8 cellular contexts compared by ENCODE assay signal in genomic region chr11:69048718-69049489, GRCh38. TPM values are rescaled to one million over a fixed set of nuclear protein-coding genes. Genes with fewer than 3 reads are reported as not detected.
DNase-seq lines count a peak whose midpoint lies in the region; ATAC-seq and TF ChIP-seq lines count a peak whose summit lies in the region.

TSS of gene TPCN2 (plus strand) at chr11:69048932. CDS start at chr11:69048998, 66 bp downstream.

- H3K4me3 ChIP-seq in left ventricle myocardium inferior: peak within 1 kb of the TSS; percentile 82
- peak within 1 kb of the TSS; percentile 98 for H3K4me3 ChIP-seq in upper lobe of right lung

- TF ChIP-seq CTCF in GM13977 (IDR thresholded peaks at IDR 0.05; ENCODE audit: extremely low read depth, insufficient read depth, missing control alignments) (no peak), left ventricle myocardium inferior (IDR thresholded peaks at IDR 0.05; ENCODE audit: borderline replicate concordance) (no peak), progenitor cell of endocrine pancreas (IDR thresholded peaks at IDR 0.05; ENCODE audit: unreplicated experiment) (no peak), upper lobe of right lung (IDR thresholded peaks at IDR 0.05) (no peak)

- H3K4me1 ChIP-seq in left ventricle myocardium inferior (peaks cover 58% of the 10 kb centered on the region), upper lobe of right lung (peaks cover 21% of the 10 kb centered on the region)

- H3K4me1 Mint-ChIP-seq in progenitor cell of endocrine pancreas (ENCODE audit: low read depth): peaks cover 5% of the 10 kb centered on the region

- DNase-seq in GM13977 (ENCODE audit: low spot score) (peak; percentile 99), NCI-H1694 (lab: John Stamatoyannopoulos, UW) (peak; percentile 78), amniotic epithelial cell (ENCODE audit: low read depth) (peak; percentile 91), left ventricle myocardium inferior (peak; percentile 92), progenitor cell of endocrine pancreas (ENCODE audit: low spot score, unreplicated experiment) (peak; percentile 94), upper lobe of right lung (peak; percentile 96)

- in situ Hi-C loops in GM13977 (cut with MboI; ENCODE audit: low pct_unique_long_range_greater_than_20kb, low sequenced_read_pairs, unreplicated experiment): no loop called here

- intact Hi-C loops in T-helper 1 cell treated with Interleukin-12 subunit alpha and Interleukin-12 subunit beta and Interleukin-4 antibody, amounts not matched to agents 30 ng/mL and 1 ng/mL, for 36 hours (cut with micrococcal nuclease): loop anchor here (1.0 to 10.0 kb wide), 11 partner anchors 74 to 1221 kb away; partner anchors contain the start of genes FADD, IGHMBP2, KMT5B and LTO1
- intact Hi-C loops in left ventricle myocardium inferior (cut with micrococcal nuclease): no loop called here
- intact Hi-C loops in upper lobe of right lung (cut with DNase I): no loop called here

- no peaks in the 10 kb centered on the region for H3K9me3 ChIP-seq in left ventricle myocardium inferior (replicated peaks)
- H3K9me3 ChIP-seq in upper lobe of right lung: no peaks in the 10 kb centered on the region

- H3K27me3 Mint-ChIP-seq in progenitor cell of endocrine pancreas: peaks cover 10% of the 10 kb centered on the region

- H3K36me3 Mint-ChIP-seq in progenitor cell of endocrine pancreas (ENCODE audit: insufficient read depth): no peaks in the 10 kb centered on the region

- peak within 1 kb of the TSS; percentile 74 for H3K4me3 Mint-ChIP-seq in progenitor cell of endocrine pancreas (ENCODE audit: low read depth)

- H3K27me3 ChIP-seq in left ventricle myocardium inferior (ENCODE audit: low read depth): no peaks in the 10 kb centered on the region
- H3K27me3 ChIP-seq in upper lobe of right lung: no peaks in the 10 kb centered on the region

- peaks cover 2% of the 10 kb centered on the region for H3K36me3 ChIP-seq in left ventricle myocardium inferior
- no peaks in the 10 kb centered on the region for H3K36me3 ChIP-seq in upper lobe of right lung

- H3K27ac Mint-ChIP-seq in progenitor cell of endocrine pancreas: no peak within 1 kb of the TSS

- H3K27ac ChIP-seq in left ventricle myocardium inferior (replicated peaks) (peak within 1 kb of the TSS; percentile 90), upper lobe of right lung (peak within 1 kb of the TSS; percentile 85)

- ATAC-seq in HG02870 (IDR thresholded peaks at IDR 0.05; ENCODE audit: unreplicated experiment) (peak; percentile 84), upper lobe of right lung (peak; percentile 96)

- H3K9me3 Mint-ChIP-seq in progenitor cell of endocrine pancreas (ENCODE audit: low read depth): no peaks in the 10 kb centered on the region

RNA-seq across cellular contexts. Expression of gene TPCN2, which starts in this region (rescaled TPM):
- 20.4 and 23.0 TPM in 2 replicates for total RNA-seq in T-helper 1 cell treated with Interleukin-12 subunit alpha and Interleukin-12 subunit beta and Interleukin-4 antibody, amounts not matched to agents 30 ng/mL and 1 ng/mL, for 36 hours
- total RNA-seq in left ventricle myocardium inferior (9.2 TPM), progenitor cell of endocrine pancreas (19.7 and 20.9 TPM in 2 replicates), upper lobe of right lung (16.6 TPM)

Comparison
In these comparisons a context has a peak if more than half of its experiments do, and no peak if none do; other contexts are left out.
1. Peak in every context shown above with its lines: DNase-seq, ATAC-seq, H3K4me3 ChIP-seq and H3K27ac ChIP-seq.